1 cellular context compared by ENCODE assay signal in genomic region chr6:29763491-29764289, GRCh38.
TF ChIP-seq lines count a peak whose summit lies in the region.

No MANE protein-coding gene starts in this region.

TF ChIP-seq in HCT116, 20 proteins besides CTCF, POLR2A, EP300 and RAD21:
- TF ChIP-seq ELF1 (IDR thresholded peaks at IDR 0.05; ENCODE audit: borderline replicate concordance, low read depth) (no peak), EZH2phosphoT487 (IDR thresholded peaks at IDR 0.05; ENCODE audit: borderline replicate concordance) (no peak), CEBPB (IDR thresholded peaks at IDR 0.05; ENCODE audit: low read depth) (peak; percentile 28; the same call in 1 of the 2 replicates), SRF (IDR thresholded peaks at IDR 0.05; ENCODE audit: low read depth) (no peak), SP1 (IDR thresholded peaks at IDR 0.05; ENCODE audit: low read depth) (no peak)
